Comparison of ENCODE assay signal across 8 cellular contexts in the genomic region with DNA sequence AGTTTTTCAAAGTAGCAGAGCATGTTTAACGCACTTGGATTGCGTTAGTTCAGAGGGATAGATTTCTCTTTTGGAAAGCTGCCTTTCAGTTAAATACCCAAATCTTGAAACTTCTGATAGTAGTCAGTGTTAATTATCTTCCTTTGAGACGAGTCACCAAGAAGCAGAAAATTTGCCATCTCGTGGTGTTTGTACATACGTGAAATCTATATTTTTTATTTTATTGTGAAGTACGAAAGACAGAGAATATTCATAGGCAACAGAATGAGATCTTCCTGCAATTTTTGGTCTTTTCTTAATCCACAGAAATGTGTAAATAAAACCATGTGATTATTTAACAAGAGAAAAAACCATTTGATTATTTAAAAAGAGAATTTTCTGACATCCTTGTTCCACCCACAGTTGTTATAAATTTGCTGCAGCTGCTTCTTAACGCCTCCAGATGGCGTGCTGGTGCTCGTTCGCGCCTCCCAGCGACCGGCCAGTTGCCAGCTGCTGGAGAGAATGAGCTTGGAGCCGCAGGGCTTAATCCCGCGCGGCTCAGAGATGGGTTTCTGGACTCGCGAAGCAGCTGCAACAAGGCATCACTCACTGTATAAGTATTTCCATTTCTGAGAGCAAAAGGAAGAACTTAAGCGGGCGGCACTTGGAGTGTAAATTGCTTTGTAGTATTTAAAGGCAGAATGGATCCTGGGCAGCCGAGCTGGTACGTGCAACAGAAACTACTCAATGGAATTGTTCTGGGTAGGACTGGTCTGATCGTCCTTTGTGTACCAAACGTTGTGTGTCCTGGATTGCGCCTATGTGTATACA. TPM values are rescaled to one million over a fixed set of nuclear protein-coding genes. Genes with fewer than 3 reads are reported as not detected.
DNase-seq lines count a peak whose midpoint lies in the region; ATAC-seq and TF ChIP-seq lines count a peak whose summit lies in the region.

No MANE protein-coding gene starts in this region.

- in situ Hi-C loops in transverse colon (cut with MboI; ENCODE audit: low pct_ligation_motif_present in 1 of 4, low pct_unique_long_range_greater_than_20kb in 1 of 4, low sequenced_read_pairs in 3 of 4), result no loop called here

- CTCF ChIA-PET in CD8-positive, alpha-beta T cell (lab: Charles Lee), result no interaction called here

- no peaks in the 10 kb centered on the region for H3K36me3 ChIP-seq in CD8-positive, alpha-beta T cell (ENCODE audit: insufficient read depth, low read length)
- H3K36me3 ChIP-seq in mucosa of rectum (ENCODE audit: control insufficient read depth in 2 of 2, insufficient read depth in 2 of 2, low read length in 2 of 2) (no peaks in the 10 kb centered on the region), transverse colon (no peaks in the 10 kb centered on the region)

- H3K9me3 Mint-ChIP-seq in CD8-positive, alpha-beta T cell, result no peaks in the 10 kb centered on the region

- H3K36me3 Mint-ChIP-seq in CD8-positive, alpha-beta T cell, result no peaks in the 10 kb centered on the region

- TF ChIP-seq EP300 in transverse colon (IDR thresholded peaks at IDR 0.05; ENCODE audit: low read depth), result no peak

- peaks cover 2% of the 10 kb centered on the region for H3K27me3 Mint-ChIP-seq in CD8-positive, alpha-beta T cell (ENCODE audit: low read depth)

- no peak for TF ChIP-seq POLR2A in transverse colon (IDR thresholded peaks at IDR 0.05)

- H3K9me3 ChIP-seq in CD8-positive, alpha-beta T cell (ENCODE audit: low read length), result no peaks in the 10 kb centered on the region
- no peaks in the 10 kb centered on the region for H3K9me3 ChIP-seq in mucosa of rectum (ENCODE audit: control insufficient read depth in 2 of 2, low read length in 2 of 2)
- H3K9me3 ChIP-seq in transverse colon, result no peaks in the 10 kb centered on the region

- H3K4me3 ChIP-seq in CD8-positive, alpha-beta T cell (ENCODE audit: low read depth, low read length), result no peak overlapping the region
- peak overlapping the region; percentile 70 to 71 for H3K4me3 ChIP-seq in mucosa of rectum (ENCODE audit: low read length in 2 of 2)
- peak overlapping the region in 3 of 4 donors; percentile 18 to 47 (median 19) for H3K4me3 ChIP-seq in transverse colon

- TF ChIP-seq CTCF in CD8-positive, alpha-beta T cell (IDR thresholded peaks at IDR 0.05), result peak; percentile 24
- TF ChIP-seq CTCF in transverse colon (IDR thresholded peaks at IDR 0.05), result peak; percentile 51 to 82 (median 73)

- DNase-seq in CD8-positive, alpha-beta T cell, result no peak
- DNase-seq in NCI-H2107 treated with DMSO at 0.1 percent for 48 hours (lab: John Stamatoyannopoulos, UW; ENCODE audit: unreplicated experiment) (peak; percentile 90), UCSD-AML1 (lab: John Stamatoyannopoulos, UW; ENCODE audit: unreplicated experiment) (peak; percentile 58), epithelial cell of prostate (ENCODE audit: low read depth, low spot score) (peak; percentile 26), transverse colon (peak; percentile 69)

- H3K4me3 Mint-ChIP-seq in CD8-positive, alpha-beta T cell, result no peak overlapping the region

- intact Hi-C loops in CD8-positive, alpha-beta T cell (cut with DNase I, micrococcal nuclease), result no loop called here
- intact Hi-C loops in transverse colon (cut with DNase I; ENCODE audit: low total_unique reads), result no loop called here

- no peak overlapping the region for H3K27ac Mint-ChIP-seq in CD8-positive, alpha-beta T cell

- POLR2A ChIA-PET in CD8-positive, alpha-beta T cell (lab: Charles Lee), result no interaction called here

- ATAC-seq in CD8-positive, alpha-beta T cell, result no peak
- ATAC-seq in GM19025 (IDR thresholded peaks at IDR 0.05; ENCODE audit: low read depth, unreplicated experiment), result peak; percentile 95
- peak; percentile 99 for ATAC-seq in HG03103 (IDR thresholded peaks at IDR 0.05; ENCODE audit: low read depth, unreplicated experiment)

- H3K4me1 Mint-ChIP-seq in CD8-positive, alpha-beta T cell (ENCODE audit: low read depth), result no peaks in the 10 kb centered on the region

- no peaks in the 10 kb centered on the region for H3K4me1 ChIP-seq in CD8-positive, alpha-beta T cell (ENCODE audit: insufficient read depth, low read length)
- H3K4me1 ChIP-seq in mucosa of rectum (ENCODE audit: control insufficient read depth in 2 of 2, insufficient read depth in 2 of 2, low read length in 2 of 2), result peaks cover 0 to 2% of the 10 kb centered on the region in 2 donors
- peaks cover 0 to 2% (median 0%) of the 10 kb centered on the region in 4 donors for H3K4me1 ChIP-seq in transverse colon

- 18 to 30% methylated on average over 14 to 26 of the region's 26 CpGs for WGBS in transverse colon (ENCODE audit: low coverage in 1 of 2), 2 donors

- no peak overlapping the region for H3K27ac ChIP-seq in CD8-positive, alpha-beta T cell (ENCODE audit: low read depth, low read length)
- H3K27ac ChIP-seq in epithelial cell of prostate (no peak overlapping the region), mucosa of rectum (ENCODE audit: low read depth in 2 of 2, low read length in 2 of 2) (no peak overlapping the region), transverse colon (no peak overlapping the region)

- H3K9ac ChIP-seq in mucosa of rectum (ENCODE audit: low read depth in 1 of 2, low read length in 2 of 2), result no peak overlapping the region

- H3K27me3 ChIP-seq in CD8-positive, alpha-beta T cell (ENCODE audit: insufficient read depth, low read length), result no peaks in the 10 kb centered on the region
- H3K27me3 ChIP-seq in mucosa of rectum (ENCODE audit: control insufficient read depth in 2 of 2, insufficient read depth in 2 of 2, low read length in 2 of 2) (no peaks in the 10 kb centered on the region), transverse colon (peaks cover 6% of the 10 kb centered on the region)

RNA-seq across cellular contexts. Expression of gene SLITRK3, which starts 10.5 kb away (rescaled TPM):
- total RNA-seq in CD8-positive, alpha-beta T cell, result not detected
- under 1 TPM in 2 of 4 donors, not detected in 2; 0.55 to 0.64 TPM for total RNA-seq in transverse colon

Comparison
In these comparisons a context has a peak if more than half of its experiments do, and no peak if none do; other contexts are left out.
1. DNase-seq: peak in NCI-H2107 treated with DMSO at 0.1 percent for 48 hours (single experiment), UCSD-AML1 (single experiment), epithelial cell of prostate (single experiment) and transverse colon (single experiment); none in CD8-positive, alpha-beta T cell (0 of 7).